Comparison of ENCODE assay signal across 27 cellular contexts in genomic region chr6:830667-831327, GRCh38.
"Had no signal": no experiment of that assay in that cellular context is flagged by ENCODE, and none has a peak within 500 bp of the region (broad histone marks: within the 10 kb centered on the region; RNA-seq: fewer than 3 reads in every experiment).

No MANE protein-coding gene starts in this region.

- H2AFZ ChIP-seq: neural progenitor cell had no signal

- H3K27ac ChIP-seq: body of pancreas, left lung, sigmoid colon, testis, vagina had no signal

- H3K36me3 ChIP-seq: left lung, neural progenitor cell, sigmoid colon, vagina had no signal

- H3K27ac Mint-ChIP-seq: activated CD4-positive, alpha-beta memory T cell treated with anti-CD3 and anti-CD28 coated beads, Interleukin-2, amount 10 ng/mL, durations not matched to agents 7 days and 5 days; activated CD8-positive, alpha-beta memory T cell treated with anti-CD3 and anti-CD28 coated beads, Interleukin-2, amount 10 ng/mL, durations not matched to agents 7 days and 5 days; activated naive CD4-positive, alpha-beta T cell treated with anti-CD3 and anti-CD28 coated beads, Interleukin-2, amount 50 U/mL, for 24 hours; activated T-helper 1 cell treated with anti-CD3 and anti-CD28 coated beads, Interleukin-12 subunit alpha, Interleukin-12 subunit beta, Interleukin-2, Interleukin-4 antibody, amounts not matched to agents 30 ng/mL and 10 ng/mL and 1 ng/mL, durations not matched to agents 14 hours and 24 hours and 36 hours; dendritic cell treated with granulocyte-macrophage colony-stimulating factor and Interleukin-4, amounts not matched to agents 40 ng/mL and 50 ng/mL, for 4 days; naive thymus-derived CD4-positive, alpha-beta T cell had no signal

- ATAC-seq: activated CD8-positive, alpha-beta memory T cell treated with anti-CD3 and anti-CD28 coated beads, Interleukin-2, amount 10 ng/mL, durations not matched to agents 7 days and 5 days; body of pancreas; left lung; naive thymus-derived CD4-positive, alpha-beta T cell had no signal

- H3K4me2 ChIP-seq: neural progenitor cell had no signal

- DNase-seq: activated CD4-positive, alpha-beta memory T cell treated with anti-CD3 and anti-CD28 coated beads, Interleukin-2, amount 10 ng/mL, durations not matched to agents 7 days and 5 days; activated CD4-positive, alpha-beta T cell treated with anti-CD3 and anti-CD28 coated beads for 48 hours; activated CD4-positive, CD25-positive, alpha-beta regulatory T cell; activated CD8-positive, alpha-beta memory T cell treated with anti-CD3 and anti-CD28 coated beads, Interleukin-2, amount 10 ng/mL, durations not matched to agents 7 days and 5 days; activated gamma-delta T cell; activated T-cell treated with anti-CD3 and anti-CD28 coated beads for 4 hours; anterior cingulate cortex; body of pancreas; effector CD4-positive, alpha-beta T cell; erythroblast; foreskin fibroblast; left lung; naive thymus-derived CD4-positive, alpha-beta T cell; retina; sigmoid colon; stimulated activated CD4-positive, alpha-beta T cell treated with anti-CD3 and anti-CD28 coated beads, Interleukin-2, amount 100 ng/mL, for 48 hours; stimulated activated CD8-positive, alpha-beta memory T cell treated with anti-CD3 and anti-CD28 coated beads, Interleukin-4, amount 100 ng/mL, for 48 hours; stimulated activated naive CD4-positive, alpha-beta T cell; T1000; testis; trophoblast cell had no signal

- H3K4me3 ChIP-seq: body of pancreas, left lung, lung, neural progenitor cell, sigmoid colon, testis, vagina had no signal

- H3K4me3 Mint-ChIP-seq: activated CD4-positive, alpha-beta memory T cell treated with anti-CD3 and anti-CD28 coated beads, Interleukin-2, amount 10 ng/mL, durations not matched to agents 7 days and 5 days; activated CD8-positive, alpha-beta memory T cell treated with anti-CD3 and anti-CD28 coated beads, Interleukin-2, amount 10 ng/mL, durations not matched to agents 7 days and 5 days; activated naive CD4-positive, alpha-beta T cell treated with anti-CD3 and anti-CD28 coated beads, Interleukin-2, amount 50 U/mL, for 24 hours; activated T-helper 1 cell treated with anti-CD3 and anti-CD28 coated beads, Interleukin-12 subunit alpha, Interleukin-12 subunit beta, Interleukin-2, Interleukin-4 antibody, amounts not matched to agents 30 ng/mL and 10 ng/mL and 1 ng/mL, durations not matched to agents 14 hours and 24 hours and 36 hours; dendritic cell treated with granulocyte-macrophage colony-stimulating factor and Interleukin-4, amounts not matched to agents 40 ng/mL and 50 ng/mL, for 4 days; naive thymus-derived CD4-positive, alpha-beta T cell; neural progenitor cell had no signal

- H3K4me1 ChIP-seq: body of pancreas, left lung, testis had no signal

- H3K9ac ChIP-seq: neural progenitor cell had no signal

- H3K4me1 Mint-ChIP-seq: activated CD4-positive, alpha-beta memory T cell treated with anti-CD3 and anti-CD28 coated beads, Interleukin-2, amount 10 ng/mL, durations not matched to agents 7 days and 5 days; activated naive CD4-positive, alpha-beta T cell treated with anti-CD3 and anti-CD28 coated beads, Interleukin-2, amount 50 U/mL, for 24 hours; naive thymus-derived CD4-positive, alpha-beta T cell had no signal

- H3K9me3 ChIP-seq: body of pancreas, sigmoid colon, testis, vagina had no signal

- H3K27me3 ChIP-seq: body of pancreas, left lung, neural progenitor cell, sigmoid colon, testis, vagina had no signal
